In the genomic region with DNA sequence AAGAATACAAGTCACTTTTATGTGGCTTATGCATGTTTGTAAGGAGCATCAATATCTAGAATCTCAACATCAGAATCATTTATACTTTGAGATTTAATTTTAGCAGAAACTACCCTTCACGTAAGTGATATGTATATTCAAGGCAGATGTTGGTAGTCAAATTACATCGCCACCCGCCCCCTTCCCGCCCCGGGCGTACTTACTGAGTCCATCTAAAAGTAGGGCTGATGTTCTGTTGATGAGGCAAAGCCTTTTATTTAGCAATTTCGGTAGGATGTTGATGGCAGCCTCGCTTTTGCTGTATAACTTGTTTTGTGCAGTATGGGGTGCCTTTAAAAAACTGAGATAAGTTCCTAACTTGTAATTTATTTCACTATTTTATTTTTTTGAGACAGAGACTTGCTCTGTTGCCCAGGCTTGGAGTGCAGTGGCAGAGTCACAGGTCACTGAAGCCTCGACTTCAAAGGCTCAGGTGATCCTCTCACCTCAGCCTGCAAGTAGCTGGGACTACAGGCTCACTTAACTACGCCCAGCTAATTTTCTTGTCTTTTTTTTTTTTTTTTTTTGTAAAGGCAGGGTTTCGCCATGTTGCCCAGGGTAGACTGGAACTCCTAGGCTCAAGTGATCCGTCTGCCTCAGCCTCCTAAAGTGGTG, we compare ENCODE assay signal across 1 cellular context.
TF ChIP-seq lines count a peak whose summit lies in the region.

No MANE protein-coding gene starts in this region.

TF ChIP-seq in endothelial cell of umbilical vein, 7 proteins besides CTCF, POLR2A, EP300 and RAD21:
- TF ChIP-seq MYC (IDR thresholded peaks at IDR 0.05; ENCODE audit: low read depth, low read length) = no peak
- TF ChIP-seq POLR2AphosphoS5 (IDR thresholded peaks at IDR 0.05; ENCODE audit: insufficient read depth, low read depth, low read length) = no peak
- TF ChIP-seq JUN (IDR thresholded peaks at IDR 0.05; ENCODE audit: borderline replicate concordance, insufficient read depth, insufficient read length, low read depth) = no peak
- no peak for TF ChIP-seq GATA2 (IDR thresholded peaks at IDR 0.05; ENCODE audit: insufficient read depth, insufficient read length, low read depth, low read length)
- TF ChIP-seq, protein P1, sequence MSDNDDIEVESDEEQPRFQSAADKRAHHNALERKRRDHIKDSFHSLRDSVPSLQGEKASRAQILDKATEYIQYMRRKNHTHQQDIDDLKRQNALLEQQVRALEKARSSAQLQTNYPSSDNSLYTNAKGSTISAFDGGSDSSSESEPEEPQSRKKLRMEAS (IDR thresholded peaks at IDR 0.05; ENCODE audit: insufficient read depth, insufficient read length) = no peak
- TF ChIP-seq FOS (IDR thresholded peaks at IDR 0.05; ENCODE audit: borderline replicate concordance, insufficient read depth, low read length) = no peak
- no peak for TF ChIP-seq EZH2 (IDR thresholded peaks at IDR 0.05; ENCODE audit: borderline replicate concordance, low read depth, low read length, severe bottlenecking)
